22 cellular contexts compared by ENCODE assay signal in the genomic region with DNA sequence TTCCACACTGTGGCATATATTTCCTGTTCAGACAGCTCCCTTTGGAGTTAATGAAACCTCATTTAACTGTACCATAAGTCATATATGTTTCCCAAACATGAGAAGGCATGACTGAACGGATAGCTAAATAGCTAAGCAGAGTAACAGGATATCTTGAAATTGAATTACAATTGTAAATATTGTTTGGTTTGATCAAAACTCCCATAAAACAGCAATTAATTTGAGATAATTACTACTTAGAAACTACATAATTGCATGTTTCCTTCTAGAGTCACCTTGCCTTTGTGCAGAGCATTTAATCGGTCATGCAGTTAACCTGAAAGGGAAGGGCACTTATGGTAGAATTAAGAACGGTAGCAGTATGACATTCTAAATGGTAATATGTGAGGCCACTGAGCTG.
DNase-seq lines count a peak whose midpoint lies in the region; TF ChIP-seq lines count a peak whose summit lies in the region.
"Had no signal": no experiment of that assay in that cellular context is flagged by ENCODE, and none has a peak within 500 bp of the region (broad histone marks: within the 10 kb centered on the region; RNA-seq: fewer than 3 reads in every experiment).

No MANE protein-coding gene starts in this region.

- H3K79me2 ChIP-seq in mesendoderm (ENCODE audit: control insufficient read depth, insufficient read depth, low read length), result no peaks in the 10 kb centered on the region

- peak overlapping the region; percentile 75 for H3K18ac ChIP-seq in mesendoderm (ENCODE audit: low read length)

- no peaks in the 10 kb centered on the region for H3K79me1 ChIP-seq in mesendoderm (ENCODE audit: low read length)

- no peak overlapping the region for H3K4ac ChIP-seq in mesendoderm (ENCODE audit: low read depth, low read length)

- TF ChIP-seq CTCF in left ventricle myocardium inferior (IDR thresholded peaks at IDR 0.05; ENCODE audit: borderline replicate concordance), result no peak

- H3K4me2 ChIP-seq in mesendoderm (ENCODE audit: low read length), result no peak overlapping the region
- H3K4me2 ChIP-seq: PC-9 had no signal

- H3K36me3 ChIP-seq in mesendoderm (ENCODE audit: control insufficient read depth, insufficient read depth, low read length) (no peaks in the 10 kb centered on the region), left ventricle myocardium inferior (no peaks in the 10 kb centered on the region)
- H3K36me3 ChIP-seq: BE2C had no signal

- peak; percentile 14 for DNase-seq in DMS53 (lab: John Stamatoyannopoulos, UW)
- DNase-seq in DMS53 treated with DMSO at 0.1 percent for 48 hours (lab: John Stamatoyannopoulos, UW; ENCODE audit: unreplicated experiment), result no peak
- DNase-seq in NCI-H1417 (lab: John Stamatoyannopoulos, UW), result peak in 2 of 3 experiments; percentile 65 to 94
- DNase-seq in NCI-H748 treated with DMSO at 0.1 percent for 48 hours (lab: John Stamatoyannopoulos, UW), result peak; percentile 73
- DNase-seq in mesendoderm, result no peak
- DNase-seq in stimulated activated CD4-positive, alpha-beta T cell treated with anti-CD3 and anti-CD28 coated beads, Interleukin-4, amount 100 ng/mL, for 24 hours, result no peak
- no peak for DNase-seq in left ventricle myocardium inferior
- no peak for DNase-seq in A172 (ENCODE audit: low spot score)
- DNase-seq: BE2C; Caco-2; CD4-positive, CD25-positive, alpha-beta regulatory T cell; IMR-90; NCI-H187 treated with DMSO at 0.1 percent for 48 hours; NCI-H2171 treated with DMSO at 0.1 percent for 48 hours; NCI-H446 treated with DMSO at 0.1 percent for 48 hours; NCI-H82; PC-9; SIG-M5; T1000 had no signal

- H3K4me1 ChIP-seq in mesendoderm (ENCODE audit: control insufficient read depth, low read depth, low read length) (peaks cover 6% of the 10 kb centered on the region), left ventricle myocardium inferior (no peaks in the 10 kb centered on the region)
- H3K4me1 ChIP-seq: BE2C, Caco-2 had no signal

- no peak overlapping the region for H4K5ac ChIP-seq in mesendoderm (ENCODE audit: low read length)

- no peak overlapping the region for H3K4me3 ChIP-seq in mesendoderm (ENCODE audit: low read length)
- H3K4me3 ChIP-seq in left ventricle myocardium inferior, result no peak overlapping the region
- H3K4me3 ChIP-seq: PC-9 had no signal

- H2BK120ac ChIP-seq in mesendoderm (ENCODE audit: low read depth, low read length), result no peak overlapping the region

- no CpG with 5 or more reads among the region's 3 CpGs for WGBS in mesendoderm (ENCODE audit: extremely low coverage, insufficient coverage, low lambda C conversion rate)

- no peak overlapping the region for H2AK5ac ChIP-seq in mesendoderm (ENCODE audit: low read length)

- H3K56ac ChIP-seq in mesendoderm (ENCODE audit: low read length), result no peak overlapping the region

- H2BK5ac ChIP-seq in mesendoderm (ENCODE audit: low read length), result peak overlapping the region; percentile 68

- intact Hi-C loops in left ventricle myocardium inferior (cut with micrococcal nuclease), result no loop called here

- H3K27ac ChIP-seq in mesendoderm (ENCODE audit: low read depth, low read length) (no peak overlapping the region), left ventricle myocardium inferior (replicated peaks) (no peak overlapping the region)
- H3K27ac ChIP-seq: 22Rv1, HL-60, PC-9, RWPE1 had no signal

- H3K9me3 ChIP-seq in left ventricle myocardium inferior (replicated peaks), result no peaks in the 10 kb centered on the region
- H3K9me3 ChIP-seq: BE2C, Caco-2 had no signal

- H3K23ac ChIP-seq in mesendoderm (ENCODE audit: low read length), result no peak overlapping the region

- H4K8ac ChIP-seq in mesendoderm (ENCODE audit: low read depth, low read length), result no peak overlapping the region

- H2BK15ac ChIP-seq in mesendoderm (replicated peaks; ENCODE audit: low read depth), result no peak overlapping the region

- H3K27me3 ChIP-seq in mesendoderm (ENCODE audit: insufficient read depth, low read length, poor library complexity) (no peaks in the 10 kb centered on the region), left ventricle myocardium inferior (ENCODE audit: low read depth) (no peaks in the 10 kb centered on the region)

- no peak overlapping the region for H3K9ac ChIP-seq in mesendoderm (ENCODE audit: low read length)

Comparison
In these comparisons a context has a peak if more than half of its experiments do, and no peak if none do; other contexts are left out.
1. DNase-seq: peak in DMS53 (single experiment), NCI-H1417 (2 of 3) and NCI-H748 treated with DMSO at 0.1 percent for 48 hours (single experiment); none in DMS53 treated with DMSO at 0.1 percent for 48 hours (single experiment), mesendoderm (single experiment), stimulated activated CD4-positive, alpha-beta T cell treated with anti-CD3 and anti-CD28 coated beads, Interleukin-4, amount 100 ng/mL, for 24 hours (single experiment), left ventricle myocardium inferior (single experiment) and A172 (single experiment).